Comparison of ENCODE assay signal across 14 cellular contexts in genomic region chr15:90054618-90055097, GRCh38. TPM values are rescaled to one million over a fixed set of nuclear protein-coding genes. Genes with fewer than 3 reads are reported as not detected.
DNase-seq lines count a peak whose midpoint lies in the region; ATAC-seq and TF ChIP-seq lines count a peak whose summit lies in the region.
"Had no signal": no experiment of that assay in that cellular context is flagged by ENCODE, and none has a peak within 500 bp of the region (broad histone marks: within the 10 kb centered on the region; RNA-seq: fewer than 3 reads in every experiment).

No MANE protein-coding gene starts in this region.

- peak overlapping the region; percentile 22 for H3K27ac Mint-ChIP-seq in activated CD4-positive, alpha-beta T cell treated with anti-CD3 and anti-CD28 coated beads, Interleukin-2, amount 10 ng/mL, durations not matched to agents 7 days and 5 days
- H3K27ac Mint-ChIP-seq in activated CD4-positive, alpha-beta T cell treated with anti-CD3 and anti-CD28 coated beads, Interleukin-2, amount 10 ng/mL, durations not matched to agents 24 days and 14 days = no peak overlapping the region
- peak overlapping the region in 5 of 6 donors; percentile 12 to 46 (median 21) for H3K27ac Mint-ChIP-seq in immature natural killer cell
- H3K27ac Mint-ChIP-seq in stimulated activated naive B cell treated with anti-CD40 and anti-IgM and Interleukin-4, amounts not matched to agents 10 μg/mL and 1 μg/mL and 100 μg/mL, for 72 hours = peak overlapping the region; percentile 53
- H3K27ac Mint-ChIP-seq in activated CD4-positive, alpha-beta memory T cell treated with anti-CD3 and anti-CD28 coated beads, Interleukin-2, amount 10 ng/mL, durations not matched to agents 7 days and 5 days = no peak overlapping the region

- H3K36me3 ChIP-seq in OCI-LY1 (ENCODE audit: insufficient read depth, low read length) = no peaks in the 10 kb centered on the region
- H3K36me3 ChIP-seq: left ventricle myocardium inferior, SJCRH30, transverse colon had no signal

- no peaks in the 10 kb centered on the region for H4K20me1 ChIP-seq in OCI-LY1 (ENCODE audit: insufficient read depth, low read length)

- peaks cover 3% of the 10 kb centered on the region for H3K36me3 Mint-ChIP-seq in activated CD4-positive, alpha-beta T cell treated with anti-CD3 and anti-CD28 coated beads, Interleukin-2, amount 10 ng/mL, durations not matched to agents 7 days and 5 days (ENCODE audit: low read depth)
- peaks cover under 1% of the 10 kb centered on the region for H3K36me3 Mint-ChIP-seq in activated CD4-positive, alpha-beta T cell treated with anti-CD3 and anti-CD28 coated beads, Interleukin-2, amount 10 ng/mL, durations not matched to agents 24 days and 14 days (ENCODE audit: low read depth)
- peaks cover 0 to 3% (median 0%) of the 10 kb centered on the region in 3 donors for H3K36me3 Mint-ChIP-seq in immature natural killer cell
- peaks cover 2 to 24% of the 10 kb centered on the region in 2 donors for H3K36me3 Mint-ChIP-seq in stimulated activated naive B cell treated with anti-CD40 and anti-IgM and Interleukin-4, amounts not matched to agents 10 μg/mL and 1 μg/mL and 100 μg/mL, for 72 hours
- peaks cover 2% of the 10 kb centered on the region for H3K36me3 Mint-ChIP-seq in activated CD4-positive, alpha-beta memory T cell treated with anti-CD3 and anti-CD28 coated beads, Interleukin-2, amount 10 ng/mL, durations not matched to agents 7 days and 5 days (ENCODE audit: low read depth)

- H3K4me1 ChIP-seq in OCI-LY1 (ENCODE audit: insufficient read depth, low read length, severe bottlenecking) = peaks cover 35% of the 10 kb centered on the region

- no peak for TF ChIP-seq CTCF in OCI-LY1 (IDR thresholded peaks at IDR 0.05; ENCODE audit: low read length)

- no peak overlapping the region for H2AFZ ChIP-seq in OCI-LY1 (ENCODE audit: low read length)

- no peaks in the 10 kb centered on the region for H3F3A ChIP-seq in OCI-LY1 (ENCODE audit: insufficient read depth, low read length)

- no peaks in the 10 kb centered on the region for H3K9me3 ChIP-seq in OCI-LY1 (ENCODE audit: low read length)
- H3K9me3 ChIP-seq: left ventricle myocardium inferior, SJCRH30, transverse colon had no signal

- CTCF ChIA-PET in activated CD4-positive, alpha-beta T cell treated with anti-CD3 and anti-CD28 coated beads, Interleukin-2, amount 10 ng/mL, durations not matched to agents 7 days and 5 days (lab: Charles Lee) = interaction anchor here (1.4 to 1.5 kb wide), 2 partner anchors 9 to 29 kb away, joined by 4 to 5 read pairs; no protein-coding TSS in a partner anchor
- CTCF ChIA-PET in activated CD4-positive, alpha-beta memory T cell treated with anti-CD3 and anti-CD28 coated beads, Interleukin-2, amount 10 ng/mL, durations not matched to agents 7 days and 5 days (lab: Charles Lee) = no interaction called here

- H3K27ac ChIP-seq in OCI-LY1 (ENCODE audit: low read depth, low read length, poor library complexity, severe bottlenecking) = peak overlapping the region; percentile 48
- H3K27ac ChIP-seq: left ventricle myocardium inferior, SJCRH30 had no signal

- no peaks in the 10 kb centered on the region for H3K27me3 Mint-ChIP-seq in activated CD4-positive, alpha-beta T cell treated with anti-CD3 and anti-CD28 coated beads, Interleukin-2, amount 10 ng/mL, durations not matched to agents 7 days and 5 days
- H3K27me3 Mint-ChIP-seq in activated CD4-positive, alpha-beta T cell treated with anti-CD3 and anti-CD28 coated beads, Interleukin-2, amount 10 ng/mL, durations not matched to agents 24 days and 14 days = no peaks in the 10 kb centered on the region
- peaks cover 0 to 2% (median 0%) of the 10 kb centered on the region in 3 donors for H3K27me3 Mint-ChIP-seq in immature natural killer cell (ENCODE audit: low read depth in 3 of 3)
- H3K27me3 Mint-ChIP-seq in stimulated activated naive B cell treated with anti-CD40 and anti-IgM and Interleukin-4, amounts not matched to agents 10 μg/mL and 1 μg/mL and 100 μg/mL, for 72 hours = no peaks in the 10 kb centered on the region
- no peaks in the 10 kb centered on the region for H3K27me3 Mint-ChIP-seq in activated CD4-positive, alpha-beta memory T cell treated with anti-CD3 and anti-CD28 coated beads, Interleukin-2, amount 10 ng/mL, durations not matched to agents 7 days and 5 days

- H3K9me3 Mint-ChIP-seq in activated CD4-positive, alpha-beta T cell treated with anti-CD3 and anti-CD28 coated beads, Interleukin-2, amount 10 ng/mL, durations not matched to agents 7 days and 5 days = no peaks in the 10 kb centered on the region
- H3K9me3 Mint-ChIP-seq in activated CD4-positive, alpha-beta T cell treated with anti-CD3 and anti-CD28 coated beads, Interleukin-2, amount 10 ng/mL, durations not matched to agents 24 days and 14 days = no peaks in the 10 kb centered on the region
- no peaks in the 10 kb centered on the region for H3K9me3 Mint-ChIP-seq in immature natural killer cell
- no peaks in the 10 kb centered on the region for H3K9me3 Mint-ChIP-seq in stimulated activated naive B cell treated with anti-CD40 and anti-IgM and Interleukin-4, amounts not matched to agents 10 μg/mL and 1 μg/mL and 100 μg/mL, for 72 hours
- H3K9me3 Mint-ChIP-seq in activated CD4-positive, alpha-beta memory T cell treated with anti-CD3 and anti-CD28 coated beads, Interleukin-2, amount 10 ng/mL, durations not matched to agents 7 days and 5 days = no peaks in the 10 kb centered on the region
- H3K9me3 Mint-ChIP-seq: activated T-cell treated with anti-CD3 and anti-CD28 coated beads, Interleukin-2, amount 50 U/mL, for 72 hours had no signal

- no peaks in the 10 kb centered on the region for H3K27me3 ChIP-seq in OCI-LY1 (ENCODE audit: insufficient read depth, low read length)
- H3K27me3 ChIP-seq: SJCRH30, transverse colon had no signal

- intact Hi-C loops in activated CD4-positive, alpha-beta T cell treated with anti-CD3 and anti-CD28 coated beads, Interleukin-2, amount 10 ng/mL, durations not matched to agents 24 days and 14 days (cut with micrococcal nuclease) = loop anchor here (5.0 kb wide), 1 partner anchor 43 kb away; no protein-coding TSS in a partner anchor

- H3K4me3 Mint-ChIP-seq in activated CD4-positive, alpha-beta T cell treated with anti-CD3 and anti-CD28 coated beads, Interleukin-2, amount 10 ng/mL, durations not matched to agents 7 days and 5 days = no peak overlapping the region
- no peak overlapping the region for H3K4me3 Mint-ChIP-seq in activated CD4-positive, alpha-beta T cell treated with anti-CD3 and anti-CD28 coated beads, Interleukin-2, amount 10 ng/mL, durations not matched to agents 24 days and 14 days
- H3K4me3 Mint-ChIP-seq in immature natural killer cell = no peak overlapping the region
- no peak overlapping the region for H3K4me3 Mint-ChIP-seq in stimulated activated naive B cell treated with anti-CD40 and anti-IgM and Interleukin-4, amounts not matched to agents 10 μg/mL and 1 μg/mL and 100 μg/mL, for 72 hours
- H3K4me3 Mint-ChIP-seq in activated CD4-positive, alpha-beta memory T cell treated with anti-CD3 and anti-CD28 coated beads, Interleukin-2, amount 10 ng/mL, durations not matched to agents 7 days and 5 days = no peak overlapping the region
- H3K4me3 Mint-ChIP-seq: activated T-cell treated with anti-CD3 and anti-CD28 coated beads, Interleukin-2, amount 50 U/mL, for 72 hours had no signal

- no peak overlapping the region; the same call in 1 of the 2 replicates for H3K4me2 ChIP-seq in OCI-LY1 (ENCODE audit: low read length)

- peaks cover 29% of the 10 kb centered on the region for H3K4me1 Mint-ChIP-seq in activated CD4-positive, alpha-beta T cell treated with anti-CD3 and anti-CD28 coated beads, Interleukin-2, amount 10 ng/mL, durations not matched to agents 7 days and 5 days
- H3K4me1 Mint-ChIP-seq in activated CD4-positive, alpha-beta T cell treated with anti-CD3 and anti-CD28 coated beads, Interleukin-2, amount 10 ng/mL, durations not matched to agents 24 days and 14 days = peaks cover 24% of the 10 kb centered on the region
- peaks cover 43 to 56% of the 10 kb centered on the region in 2 donors for H3K4me1 Mint-ChIP-seq in immature natural killer cell
- H3K4me1 Mint-ChIP-seq in stimulated activated naive B cell treated with anti-CD40 and anti-IgM and Interleukin-4, amounts not matched to agents 10 μg/mL and 1 μg/mL and 100 μg/mL, for 72 hours = peaks cover 45 to 78% of the 10 kb centered on the region in 2 donors
- H3K4me1 Mint-ChIP-seq in activated CD4-positive, alpha-beta memory T cell treated with anti-CD3 and anti-CD28 coated beads, Interleukin-2, amount 10 ng/mL, durations not matched to agents 7 days and 5 days = peaks cover 19% of the 10 kb centered on the region

- no peak for DNase-seq in activated CD4-positive, alpha-beta T cell treated with anti-CD3 and anti-CD28 coated beads, Interleukin-2, amount 10 ng/mL, durations not matched to agents 7 days and 5 days
- DNase-seq in activated CD4-positive, alpha-beta T cell treated with anti-CD3 and anti-CD28 coated beads, Interleukin-2, amount 10 ng/mL, durations not matched to agents 24 days and 14 days = no peak
- no peak for DNase-seq in immature natural killer cell
- DNase-seq in stimulated activated naive B cell treated with anti-CD40 and anti-IgM and Interleukin-4, amounts not matched to agents 10 μg/mL and 1 μg/mL and 100 μg/mL, for 72 hours = no peak
- DNase-seq in activated CD4-positive, alpha-beta memory T cell treated with anti-CD3 and anti-CD28 coated beads, Interleukin-2, amount 10 ng/mL, durations not matched to agents 7 days and 5 days = no peak
- DNase-seq in DMS53 (lab: John Stamatoyannopoulos, UW) = no peak
- DNase-seq: ACHN; activated T-cell treated with anti-CD3 and anti-CD28 coated beads, Interleukin-2, amount 50 U/mL, for 72 hours; left ventricle myocardium inferior; MV-4-11; transverse colon had no signal

- no peak overlapping the region for H3K9ac ChIP-seq in OCI-LY1 (ENCODE audit: low read length)

- H3K4me3 ChIP-seq in OCI-LY1 (ENCODE audit: low read depth, low read length, poor library complexity, severe bottlenecking) = no peak overlapping the region
- H3K4me3 ChIP-seq: left ventricle myocardium inferior, SJCRH30, transverse colon had no signal

- H3K79me2 ChIP-seq in OCI-LY1 (ENCODE audit: insufficient read depth, low read length) = no peaks in the 10 kb centered on the region

- no peak for ATAC-seq in stimulated activated naive B cell treated with anti-CD40 and anti-IgM and Interleukin-4, amounts not matched to agents 10 μg/mL and 1 μg/mL and 100 μg/mL, for 72 hours (replicated peaks)
- ATAC-seq in GM18520 (IDR thresholded peaks at IDR 0.05; ENCODE audit: unreplicated experiment) = no peak
- ATAC-seq: activated T-cell treated with anti-CD3 and anti-CD28 coated beads, Interleukin-2, amount 50 U/mL, for 72 hours had no signal

- POLR2A ChIA-PET in activated CD4-positive, alpha-beta T cell treated with anti-CD3 and anti-CD28 coated beads, Interleukin-2, amount 10 ng/mL, durations not matched to agents 7 days and 5 days (lab: Charles Lee) = no interaction called here
- POLR2A ChIA-PET in activated CD4-positive, alpha-beta memory T cell treated with anti-CD3 and anti-CD28 coated beads, Interleukin-2, amount 10 ng/mL, durations not matched to agents 7 days and 5 days (lab: Charles Lee) = interaction anchor here (1.1 kb wide), 1 partner anchor 16 kb away, joined by 5 read pairs; no protein-coding TSS in a partner anchor

- no peaks in the 10 kb centered on the region for H3K9me2 ChIP-seq in OCI-LY1 (ENCODE audit: low read depth, low read length)

RNA-seq across cellular contexts. Expression of gene IDH2, which starts 47.6 kb away (rescaled TPM):
- 100 to 1,000 TPM; 332 to 349 TPM for total RNA-seq in activated CD4-positive, alpha-beta T cell treated with anti-CD3 and anti-CD28 coated beads, Interleukin-2, amount 10 ng/mL, durations not matched to agents 7 days and 5 days
- total RNA-seq in activated CD4-positive, alpha-beta T cell treated with anti-CD3 and anti-CD28 coated beads, Interleukin-2, amount 10 ng/mL, durations not matched to agents 24 days and 14 days = 111 and 119 TPM in 2 replicates
- polyA plus RNA-seq in immature natural killer cell = 100 to 1,000 TPM; 160 to 330 (median 218) TPM
- total RNA-seq in activated CD4-positive, alpha-beta memory T cell treated with anti-CD3 and anti-CD28 coated beads, Interleukin-2, amount 10 ng/mL, durations not matched to agents 7 days and 5 days = 100 to 1,000 TPM; 218 to 224 TPM

RNA-seq across cellular contexts. Expression of gene ZNF710, which starts 53.5 kb away (rescaled TPM):
- total RNA-seq in activated CD4-positive, alpha-beta T cell treated with anti-CD3 and anti-CD28 coated beads, Interleukin-2, amount 10 ng/mL, durations not matched to agents 7 days and 5 days = 10 to 100 TPM; 24.4 to 26.6 TPM
- total RNA-seq in activated CD4-positive, alpha-beta T cell treated with anti-CD3 and anti-CD28 coated beads, Interleukin-2, amount 10 ng/mL, durations not matched to agents 24 days and 14 days = 28.3 and 29.3 TPM in 2 replicates
- polyA plus RNA-seq in immature natural killer cell = 1 to 10 TPM; 1.7 to 3.4 (median 2.3) TPM
- 10 to 100 TPM; 19.4 to 20.7 TPM for total RNA-seq in activated CD4-positive, alpha-beta memory T cell treated with anti-CD3 and anti-CD28 coated beads, Interleukin-2, amount 10 ng/mL, durations not matched to agents 7 days and 5 days

Comparison
In these comparisons a context has a peak if more than half of its experiments do, and no peak if none do; other contexts are left out.
1. H3K27ac Mint-ChIP-seq: peak in activated CD4-positive, alpha-beta T cell treated with anti-CD3 and anti-CD28 coated beads, Interleukin-2, amount 10 ng/mL, durations not matched to agents 7 days and 5 days (single experiment), immature natural killer cell (5 of 6) and stimulated activated naive B cell treated with anti-CD40 and anti-IgM and Interleukin-4, amounts not matched to agents 10 μg/mL and 1 μg/mL and 100 μg/mL, for 72 hours (single experiment); none in activated CD4-positive, alpha-beta T cell treated with anti-CD3 and anti-CD28 coated beads, Interleukin-2, amount 10 ng/mL, durations not matched to agents 24 days and 14 days (single experiment) and activated CD4-positive, alpha-beta memory T cell treated with anti-CD3 and anti-CD28 coated beads, Interleukin-2, amount 10 ng/mL, durations not matched to agents 7 days and 5 days (single experiment).